17 cellular contexts compared by ENCODE assay signal in genomic region chr14:42855159-42855558, GRCh38.
DNase-seq lines count a peak whose midpoint lies in the region; ATAC-seq and TF ChIP-seq lines count a peak whose summit lies in the region.
"Had no signal": no experiment of that assay in that cellular context is flagged by ENCODE, and none has a peak within 500 bp of the region (broad histone marks: within the 10 kb centered on the region; RNA-seq: fewer than 3 reads in every experiment).

No MANE protein-coding gene starts in this region.

- DNase-seq in Karpas-422 (peak; percentile 62), SJCRH30 (peak; percentile 44 to 86), retina (peak; percentile 10), NCI-H748 treated with DMSO at 0.1 percent for 48 hours (lab: John Stamatoyannopoulos, UW) (no peak)
- DNase-seq in activated naive CD8-positive, alpha-beta T cell treated with anti-CD3 and anti-CD28 coated beads, Interleukin-2, amount 50 U/mL, for 24 hours, result no peak
- no peak for DNase-seq in CD8-positive, alpha-beta T cell
- DNase-seq: activated CD8-positive, alpha-beta memory T cell treated with anti-CD3 and anti-CD28 coated beads for 24 hours; effector CD4-positive, alpha-beta T cell; gastrocnemius medialis; NCI-H2029 treated with DMSO at 0.1 percent for 48 hours; NCI-H69; psoas muscle; SHP77; testis had no signal

- H3K4me3 ChIP-seq in Karpas-422 (ENCODE audit: low read length), result peak overlapping the region; percentile 8; the same call in 1 of the 2 replicates
- peak overlapping the region; percentile 5 for H3K4me3 ChIP-seq in SJCRH30
- H3K4me3 ChIP-seq in gastroesophageal sphincter, result no peak overlapping the region
- no peak overlapping the region for H3K4me3 ChIP-seq in CD8-positive, alpha-beta T cell (ENCODE audit: low read depth, low read length)
- H3K4me3 ChIP-seq: gastrocnemius medialis, GM12878, psoas muscle, testis had no signal

- intact Hi-C loops in CD8-positive, alpha-beta T cell (cut with DNase I, micrococcal nuclease), result no loop called here

- H3K27me3 Mint-ChIP-seq in activated naive CD8-positive, alpha-beta T cell treated with anti-CD3 and anti-CD28 coated beads, Interleukin-2, amount 50 U/mL, for 24 hours, result no peaks in the 10 kb centered on the region
- H3K27me3 Mint-ChIP-seq in CD8-positive, alpha-beta T cell (ENCODE audit: low read depth), result no peaks in the 10 kb centered on the region

- WGBS in gastroesophageal sphincter (ENCODE audit: low coverage in 1 of 2), 2 donors, result 6% methylated on average over 1 of the region's 1 CpG; no CpG with 5 or more reads in 1 of the 2 donors

- H3K27me3 ChIP-seq in Karpas-422 (ENCODE audit: low read length) (no peaks in the 10 kb centered on the region), SJCRH30 (no peaks in the 10 kb centered on the region), gastroesophageal sphincter (no peaks in the 10 kb centered on the region)
- no peaks in the 10 kb centered on the region for H3K27me3 ChIP-seq in CD8-positive, alpha-beta T cell (ENCODE audit: insufficient read depth, low read length)
- H3K27me3 ChIP-seq: gastrocnemius medialis, testis had no signal

- no peak for TF ChIP-seq POLR2A in gastroesophageal sphincter (IDR thresholded peaks at IDR 0.05)

- TF ChIP-seq EP300 in gastroesophageal sphincter (IDR thresholded peaks at IDR 0.05), result no peak

- H3K9me3 Mint-ChIP-seq in activated naive CD8-positive, alpha-beta T cell treated with anti-CD3 and anti-CD28 coated beads, Interleukin-2, amount 50 U/mL, for 24 hours, result peaks cover 8% of the 10 kb centered on the region
- H3K9me3 Mint-ChIP-seq in CD8-positive, alpha-beta T cell, result peaks cover 11% of the 10 kb centered on the region

- H3K4me1 ChIP-seq in Karpas-422 (ENCODE audit: low read length) (peaks cover 28% of the 10 kb centered on the region), SJCRH30 (peaks cover 15% of the 10 kb centered on the region), gastroesophageal sphincter (no peaks in the 10 kb centered on the region)
- H3K4me1 ChIP-seq in CD8-positive, alpha-beta T cell (ENCODE audit: insufficient read depth, low read length), result no peaks in the 10 kb centered on the region
- H3K4me1 ChIP-seq: gastrocnemius medialis, psoas muscle, testis had no signal

- POLR2A ChIA-PET in CD8-positive, alpha-beta T cell (lab: Charles Lee), result no interaction called here

- H4K20me1 ChIP-seq in Karpas-422 (ENCODE audit: insufficient read depth, low read depth, low read length), result no peaks in the 10 kb centered on the region

- no peak overlapping the region for H3K27ac Mint-ChIP-seq in activated naive CD8-positive, alpha-beta T cell treated with anti-CD3 and anti-CD28 coated beads, Interleukin-2, amount 50 U/mL, for 24 hours
- H3K27ac Mint-ChIP-seq in CD8-positive, alpha-beta T cell, result no peak overlapping the region

- H3K4me1 Mint-ChIP-seq in activated naive CD8-positive, alpha-beta T cell treated with anti-CD3 and anti-CD28 coated beads, Interleukin-2, amount 50 U/mL, for 24 hours, result no peaks in the 10 kb centered on the region
- H3K4me1 Mint-ChIP-seq in CD8-positive, alpha-beta T cell (ENCODE audit: low read depth), result no peaks in the 10 kb centered on the region

- no peaks in the 10 kb centered on the region for H3K79me2 ChIP-seq in Karpas-422 (ENCODE audit: low read length)

- H3K9ac ChIP-seq in Karpas-422 (ENCODE audit: low read length), result peak overlapping the region; percentile 5; the same call in 1 of the 2 replicates

- H3K36me3 ChIP-seq in Karpas-422 (ENCODE audit: insufficient read depth, low read length) (no peaks in the 10 kb centered on the region), SJCRH30 (no peaks in the 10 kb centered on the region), gastroesophageal sphincter (no peaks in the 10 kb centered on the region)
- H3K36me3 ChIP-seq in CD8-positive, alpha-beta T cell (ENCODE audit: insufficient read depth, low read length), result no peaks in the 10 kb centered on the region
- H3K36me3 ChIP-seq: gastrocnemius medialis had no signal

- H3K9me3 ChIP-seq in Karpas-422 (ENCODE audit: low read length) (no peaks in the 10 kb centered on the region), SJCRH30 (replicated peaks) (no peaks in the 10 kb centered on the region), gastroesophageal sphincter (no peaks in the 10 kb centered on the region)
- no peaks in the 10 kb centered on the region for H3K9me3 ChIP-seq in CD8-positive, alpha-beta T cell (ENCODE audit: low read length)
- H3K9me3 ChIP-seq: gastrocnemius medialis, psoas muscle, testis had no signal

- no peaks in the 10 kb centered on the region for H3K9me2 ChIP-seq in Karpas-422 (replicated peaks; ENCODE audit: insufficient read depth, low read length)

- peak overlapping the region; percentile 78 for H2AFZ ChIP-seq in Karpas-422 (ENCODE audit: low read length)

- H3K4me3 Mint-ChIP-seq in activated naive CD8-positive, alpha-beta T cell treated with anti-CD3 and anti-CD28 coated beads, Interleukin-2, amount 50 U/mL, for 24 hours, result no peak overlapping the region
- H3K4me3 Mint-ChIP-seq in CD8-positive, alpha-beta T cell, result no peak overlapping the region

- ATAC-seq in gastroesophageal sphincter, result peak; percentile 22
- no peak for ATAC-seq in activated naive CD8-positive, alpha-beta T cell treated with anti-CD3 and anti-CD28 coated beads, Interleukin-2, amount 50 U/mL, for 24 hours
- no peak for ATAC-seq in CD8-positive, alpha-beta T cell
- ATAC-seq: gastrocnemius medialis, GM12878, psoas muscle had no signal

- H3K27ac ChIP-seq in Karpas-422 (ENCODE audit: low read length) (peak overlapping the region; percentile 23; the same call in 1 of the 2 replicates), SJCRH30 (peak overlapping the region; percentile 63), gastroesophageal sphincter (no peak overlapping the region)
- no peak overlapping the region for H3K27ac ChIP-seq in CD8-positive, alpha-beta T cell (ENCODE audit: low read depth, low read length)
- H3K27ac ChIP-seq: C4-2B, gastrocnemius medialis, psoas muscle, testis had no signal

- H3K36me3 Mint-ChIP-seq in activated naive CD8-positive, alpha-beta T cell treated with anti-CD3 and anti-CD28 coated beads, Interleukin-2, amount 50 U/mL, for 24 hours (ENCODE audit: low read depth), result no peaks in the 10 kb centered on the region
- no peaks in the 10 kb centered on the region for H3K36me3 Mint-ChIP-seq in CD8-positive, alpha-beta T cell

- H3K4me2 ChIP-seq in Karpas-422 (ENCODE audit: low read depth, low read length, poor library complexity, severe bottlenecking), result peak overlapping the region; percentile 36

- CTCF ChIA-PET in CD8-positive, alpha-beta T cell (lab: Charles Lee), result no interaction called here

- TF ChIP-seq CTCF in gastroesophageal sphincter (IDR thresholded peaks at IDR 0.05), result no peak
- TF ChIP-seq CTCF in CD8-positive, alpha-beta T cell (IDR thresholded peaks at IDR 0.05), result no peak

Comparison
In these comparisons a context has a peak if more than half of its experiments do, and no peak if none do; other contexts are left out.
1. DNase-seq: peak in Karpas-422 (single experiment), SJCRH30 (2 of 2) and retina (single experiment); none in activated naive CD8-positive, alpha-beta T cell treated with anti-CD3 and anti-CD28 coated beads, Interleukin-2, amount 50 U/mL, for 24 hours (single experiment), NCI-H748 treated with DMSO at 0.1 percent for 48 hours (single experiment) and CD8-positive, alpha-beta T cell (0 of 7).
2. H3K27ac ChIP-seq: peak in Karpas-422 (single experiment) and SJCRH30 (single experiment); none in gastroesophageal sphincter (0 of 4) and CD8-positive, alpha-beta T cell (single experiment).
3. H3K4me3 ChIP-seq: peak in Karpas-422 (single experiment) and SJCRH30 (single experiment); none in gastroesophageal sphincter (0 of 2) and CD8-positive, alpha-beta T cell (single experiment).